In the genomic region with DNA sequence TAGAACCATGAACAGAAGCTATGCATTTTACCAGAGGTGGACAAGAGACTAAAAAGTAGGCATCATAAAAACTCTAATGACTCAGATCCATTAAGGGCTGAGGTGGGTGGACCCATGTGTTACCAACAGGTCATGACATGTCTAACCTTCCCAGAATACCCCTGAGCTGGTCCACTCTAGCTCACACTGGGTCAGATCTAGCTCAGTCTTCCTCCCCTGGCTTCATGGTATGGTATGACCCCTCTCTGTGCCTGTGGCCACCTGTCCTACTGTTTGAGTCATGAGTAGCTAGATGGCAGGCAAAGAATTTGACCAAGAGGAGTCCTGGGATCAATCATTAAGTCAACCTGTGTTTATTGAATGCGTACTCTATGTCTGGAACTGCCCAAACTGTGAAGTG, we compare ENCODE assay signal across 18 cellular contexts.
DNase-seq lines count a peak whose midpoint lies in the region; ATAC-seq, FAIRE-seq and TF ChIP-seq lines count a peak whose summit lies in the region.
"Had no signal": no experiment of that assay in that cellular context is flagged by ENCODE, and none has a peak within 500 bp of the region (broad histone marks: within the 10 kb centered on the region; RNA-seq: fewer than 3 reads in every experiment).

No MANE protein-coding gene starts in this region.

- H3K9me3 ChIP-seq in Karpas-422 (ENCODE audit: low read length), result no peaks in the 10 kb centered on the region
- no peaks in the 10 kb centered on the region for H3K9me3 ChIP-seq in GM12878 (replicated peaks; ENCODE audit: control insufficient read depth, insufficient read depth, low read length)
- no peaks in the 10 kb centered on the region for H3K9me3 ChIP-seq in upper lobe of right lung
- H3K9me3 ChIP-seq: Caco-2, HAP-1 had no signal

- H3K36me3 Mint-ChIP-seq in T-cell, result no peaks in the 10 kb centered on the region
- H3K36me3 Mint-ChIP-seq: CD4-positive, alpha-beta memory T cell had no signal

- RAD21 ChIA-PET in GM12878 (lab: Charles Lee; ENCODE audit: unreplicated experiment), result interaction anchor here (1.2 to 1.4 kb wide), 2 partner anchors 231 to 341 kb away, joined by 4 read pairs; no protein-coding TSS in a partner anchor

- ATAC-seq in GM12878, result peak; percentile 52
- no peak for ATAC-seq in T-cell (replicated peaks in 1 of 4)
- no peak for ATAC-seq in upper lobe of right lung

- WGBS in GM12878 (ENCODE audit: insufficient coverage, insufficient replicate concordance, low lambda C conversion rate, missing lambda C conversion rate), result 25% methylated on average over 1 of the region's 1 CpG

- H3K27me3 Mint-ChIP-seq in T-cell, result peaks cover 0 to 3% of the 10 kb centered on the region in 2 donors
- H3K27me3 Mint-ChIP-seq: CD4-positive, alpha-beta memory T cell had no signal

- CTCF ChIA-PET in GM12878 (lab: Yijun Ruan, JAX), result interaction anchor here (1.6 to 3.3 kb wide), 2 partner anchors 10 to 341 kb away, joined by 7 to 13 read pairs; partner anchors contain the start of gene EPHB1
- CTCF ChIA-PET in T-cell (lab: Charles Lee), result no interaction called here

- intact Hi-C loops in GM12878 (cut with micrococcal nuclease; ENCODE audit: unreplicated experiment) (no loop called here), upper lobe of right lung (cut with DNase I) (no loop called here)

- POLR2A ChIA-PET in GM12878 (lab: Charles Lee) (no interaction called here), T-cell (lab: Charles Lee) (no interaction called here)

- H3K36me3 ChIP-seq in Karpas-422 (ENCODE audit: insufficient read depth, low read length) (no peaks in the 10 kb centered on the region), GM12878 (ENCODE audit: control insufficient read depth in 2 of 2, insufficient read depth in 2 of 2, low read length in 1 of 2) (peaks cover 0 to 4% of the 10 kb centered on the region in 2 experiments; a peak in 2 of 4 replicates), upper lobe of right lung (no peaks in the 10 kb centered on the region)
- H3K36me3 ChIP-seq: HAP-1 had no signal

- no peaks in the 10 kb centered on the region for H3K4me1 Mint-ChIP-seq in T-cell
- H3K4me1 Mint-ChIP-seq: CD4-positive, alpha-beta memory T cell had no signal

- TSS peak; percentile 33 for BruUV-seq in GM12878 (replicated peaks; lab: Mats Ljungman, UMichigan)

- no peak overlapping the region for H2AFZ ChIP-seq in Karpas-422 (ENCODE audit: low read length)
- H2AFZ ChIP-seq in GM12878 (ENCODE audit: control insufficient read depth, low read depth, low read length), result no peak overlapping the region

- DNase-seq in GM12865 (ENCODE audit: low read depth) (peak; percentile 1), Karpas-422 (no peak), GM12878 (ENCODE audit: low read depth, low spot score) (no peak), COR-L47 (lab: John Stamatoyannopoulos, UW) (no peak), T-cell (no peak), upper lobe of right lung (no peak)
- DNase-seq: C1 segment of cervical spinal cord; Caco-2; CD4-positive, alpha-beta memory T cell; DMS153; DND-41; GOT3; HFFc6 had no signal

- no peak overlapping the region for H3K4me3 ChIP-seq in GM12865 (ENCODE audit: low read depth, low read length)
- peak overlapping the region; percentile 5; the same call in 1 of the 2 replicates for H3K4me3 ChIP-seq in Karpas-422 (ENCODE audit: low read length)
- H3K4me3 ChIP-seq in GM12878, result no peak overlapping the region
- no peak overlapping the region for H3K4me3 ChIP-seq in upper lobe of right lung
- H3K4me3 ChIP-seq: HAP-1 had no signal

- H3K79me2 ChIP-seq in Karpas-422 (ENCODE audit: low read length) (no peaks in the 10 kb centered on the region), GM12878 (ENCODE audit: control insufficient read depth, insufficient read depth, low read length) (no peaks in the 10 kb centered on the region)

- peak overlapping the region; percentile 8 for H3K4me2 ChIP-seq in Karpas-422 (ENCODE audit: low read depth, low read length, poor library complexity, severe bottlenecking)
- no peak overlapping the region for H3K4me2 ChIP-seq in GM12878 (ENCODE audit: control insufficient read depth, insufficient read depth)

- H3K27me3 ChIP-seq in Karpas-422 (ENCODE audit: low read length) (no peaks in the 10 kb centered on the region), GM12878 (replicated peaks in 1 of 2; ENCODE audit: control insufficient read depth in 2 of 2, insufficient read depth in 2 of 2, low read length in 1 of 2) (no peaks in the 10 kb centered on the region), upper lobe of right lung (no peaks in the 10 kb centered on the region)

- H3K27ac Mint-ChIP-seq in T-cell, result no peak overlapping the region
- H3K27ac Mint-ChIP-seq: CD4-positive, alpha-beta memory T cell; HFFc6 had no signal

- in situ Hi-C loops in GM12878 (cut with MboI), result no loop called here

- no peak overlapping the region for H3K4me3 Mint-ChIP-seq in T-cell
- H3K4me3 Mint-ChIP-seq: CD4-positive, alpha-beta memory T cell; HFFc6 had no signal

- peak overlapping the region; percentile 84; the same call in 1 of the 2 replicates for H3K27ac ChIP-seq in Karpas-422 (ENCODE audit: low read length)
- no peak overlapping the region for H3K27ac ChIP-seq in GM12878 (ENCODE audit: control insufficient read depth, insufficient read depth)
- H3K27ac ChIP-seq in upper lobe of right lung, result no peak overlapping the region

- TF ChIP-seq EP300 in GM12878 (IDR thresholded peaks at IDR 0.05; ENCODE audit: borderline replicate concordance in 1 of 2, control insufficient read depth in 1 of 2, low read depth in 2 of 2, low read length in 2 of 2), result no peak

- H3K9ac ChIP-seq in Karpas-422 (ENCODE audit: low read length) (no peak overlapping the region; the same call in 1 of the 2 replicates), GM12878 (ENCODE audit: control insufficient read depth, insufficient read depth, low read length) (no peak overlapping the region)

- no peak for FAIRE-seq in GM12878 (lab: Jason Lieb, UNC)
- FAIRE-seq: G401.6, GM12891, GM18507, H54 had no signal

- H3K4me1 ChIP-seq in Karpas-422 (ENCODE audit: low read length) (peaks cover 74% of the 10 kb centered on the region), GM12878 (ENCODE audit: control insufficient read depth, insufficient read depth, low read length) (no peaks in the 10 kb centered on the region; the same call in 1 of the 2 replicates), upper lobe of right lung (no peaks in the 10 kb centered on the region)
- H3K4me1 ChIP-seq: Caco-2, HAP-1 had no signal

- H4K20me1 ChIP-seq in Karpas-422 (ENCODE audit: insufficient read depth, low read depth, low read length), result no peaks in the 10 kb centered on the region
- no peaks in the 10 kb centered on the region for H4K20me1 ChIP-seq in GM12878 (ENCODE audit: control insufficient read depth, insufficient read depth)

- TF ChIP-seq RAD21 in GM12878 (IDR thresholded peaks at IDR 0.05; ENCODE audit: insufficient read depth, low read depth, low read length), result no peak

- no peaks in the 10 kb centered on the region for H3K9me3 Mint-ChIP-seq in T-cell
- H3K9me3 Mint-ChIP-seq: CD4-positive, alpha-beta memory T cell had no signal

- TF ChIP-seq CTCF in GM12865 (IDR thresholded peaks at IDR 0.05; ENCODE audit: insufficient read depth, low read depth, low read length, missing control alignments) (no peak), GM12878 (IDR thresholded peaks at IDR 0.05 in 2 of 3, conservative IDR thresholded peaks at IDR 0.05 in 1 of 3; ENCODE audit: control insufficient read depth in 2 of 3, extremely low read depth in 1 of 3, insufficient read depth in 1 of 3, low read depth in 3 of 3, low read length in 3 of 3) (no peak), upper lobe of right lung (IDR thresholded peaks at IDR 0.05) (no peak)

- H3K9me2 ChIP-seq in Karpas-422 (replicated peaks; ENCODE audit: insufficient read depth, low read length), result no peaks in the 10 kb centered on the region

- SMC1A ChIA-PET in GM12878 (lab: Charles Lee; ENCODE audit: uncharacterized antibody, unreplicated experiment), result interaction anchor here (0.8 to 1.7 kb wide), 4 partner anchors 22 to 341 kb away, joined by 3 to 5 read pairs (median 3); no protein-coding TSS in a partner anchor

- no peak for TF ChIP-seq POLR2A in GM12878 (IDR thresholded peaks at IDR 0.05; ENCODE audit: low read depth, low read length)

TF ChIP-seq in GM12878, 131 proteins besides CTCF, POLR2A, EP300 and RAD21:
- TF ChIP-seq BACH1 (IDR thresholded peaks at IDR 0.05; ENCODE audit: borderline replicate concordance) (no peak), KDM1A (IDR thresholded peaks at IDR 0.05; ENCODE audit: borderline replicate concordance) (no peak), EGR1 (IDR thresholded peaks at IDR 0.05; ENCODE audit: borderline replicate concordance in 1 of 2, low read depth in 2 of 2, low read length in 2 of 2) (no peak)
- TF ChIP-seq, protein P1, sequence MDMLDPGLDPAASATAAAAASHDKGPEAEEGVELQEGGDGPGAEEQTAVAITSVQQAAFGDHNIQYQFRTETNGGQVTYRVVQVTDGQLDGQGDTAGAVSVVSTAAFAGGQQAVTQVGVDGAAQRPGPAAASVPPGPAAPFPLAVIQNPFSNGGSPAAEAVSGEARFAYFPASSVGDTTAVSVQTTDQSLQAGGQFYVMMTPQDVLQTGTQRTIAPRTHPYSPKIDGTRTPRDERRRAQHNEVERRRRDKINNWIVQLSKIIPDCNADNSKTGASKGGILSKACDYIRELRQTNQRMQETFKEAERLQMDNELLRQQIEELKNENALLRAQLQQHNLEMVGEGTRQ (IDR thresholded peaks at IDR 0.05; ENCODE audit: borderline replicate concordance, low read depth, low read length), result no peak
- TF ChIP-seq, protein P2, sequence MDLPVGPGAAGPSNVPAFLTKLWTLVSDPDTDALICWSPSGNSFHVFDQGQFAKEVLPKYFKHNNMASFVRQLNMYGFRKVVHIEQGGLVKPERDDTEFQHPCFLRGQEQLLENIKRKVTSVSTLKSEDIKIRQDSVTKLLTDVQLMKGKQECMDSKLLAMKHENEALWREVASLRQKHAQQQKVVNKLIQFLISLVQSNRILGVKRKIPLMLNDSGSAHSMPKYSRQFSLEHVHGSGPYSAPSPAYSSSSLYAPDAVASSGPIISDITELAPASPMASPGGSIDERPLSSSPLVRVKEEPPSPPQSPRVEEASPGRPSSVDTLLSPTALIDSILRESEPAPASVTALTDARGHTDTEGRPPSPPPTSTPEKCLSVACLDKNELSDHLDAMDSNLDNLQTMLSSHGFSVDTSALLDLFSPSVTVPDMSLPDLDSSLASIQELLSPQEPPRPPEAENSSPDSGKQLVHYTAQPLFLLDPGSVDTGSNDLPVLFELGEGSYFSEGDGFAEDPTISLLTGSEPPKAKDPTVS (IDR thresholded peaks at IDR 0.05; ENCODE audit: low read depth, low read length), result no peak
